In genomic region chr7:55624813-55625212, GRCh38 we compare ENCODE assay signal across 28 cellular contexts.
"Had no signal": no experiment of that assay in that cellular context is flagged by ENCODE, and none has a peak within 500 bp of the region (broad histone marks: within the 10 kb centered on the region; RNA-seq: fewer than 3 reads in every experiment).

No MANE protein-coding gene starts in this region.

- ATAC-seq: effector memory CD8-positive, alpha-beta T cell; esophagus mucosa; foreskin keratinocyte; gastrocnemius medialis; gastroesophageal sphincter; heart left ventricle; heart right ventricle had no signal

- H3K27ac ChIP-seq: colonic mucosa, coronary artery, dorsolateral prefrontal cortex, epithelial cell of prostate, esophagus muscularis mucosa, esophagus squamous epithelium, foreskin keratinocyte, gastrocnemius medialis, gastroesophageal sphincter, heart left ventricle, heart right ventricle had no signal

- FAIRE-seq: colon, endometrium, endothelial cell of umbilical vein, frontal cortex had no signal

- DNase-seq: colonic mucosa; cortex of kidney; dermis blood vessel endothelial cell; dorsolateral prefrontal cortex; effector CD4-positive, alpha-beta T cell; effector CD8-positive, alpha-beta T cell; effector memory CD4-positive, alpha-beta T cell; effector memory CD8-positive, alpha-beta T cell; endodermal cell; erythroblast; esophagus squamous epithelium; foreskin fibroblast; foreskin keratinocyte; foreskin melanocyte; gastrocnemius medialis; glutamatergic neuron; head of caudate nucleus; heart left ventricle; heart right ventricle had no signal

- H3K27me3 ChIP-seq: colonic mucosa, foreskin keratinocyte, gastrocnemius medialis had no signal

- H3K9me3 ChIP-seq: colonic mucosa, esophagus muscularis mucosa, gastrocnemius medialis had no signal

- H3K36me3 ChIP-seq: colonic mucosa, esophagus muscularis mucosa, esophagus squamous epithelium, gastrocnemius medialis, gastroesophageal sphincter, heart left ventricle, heart right ventricle had no signal

- H3K4me1 ChIP-seq: colonic mucosa, esophagus muscularis mucosa, esophagus squamous epithelium, foreskin keratinocyte, gastrocnemius medialis, gastroesophageal sphincter, heart left ventricle, heart right ventricle had no signal

- H3K4me3 ChIP-seq: colonic mucosa, coronary artery, dorsolateral prefrontal cortex, esophagus muscularis mucosa, esophagus squamous epithelium, gastrocnemius medialis, gastroesophageal sphincter, heart left ventricle, heart right ventricle had no signal
